21 cellular contexts compared by ENCODE assay signal in genomic region chr3:131655076-131655685, GRCh38.
"Had no signal": no experiment of that assay in that cellular context is flagged by ENCODE, and none has a peak within 500 bp of the region (broad histone marks: within the 10 kb centered on the region; RNA-seq: fewer than 3 reads in every experiment).

No MANE protein-coding gene starts in this region.

- DNase-seq: activated CD4-positive, alpha-beta T cell treated with anti-CD3 and anti-CD28 coated beads for 48 hours; activated CD8-positive, alpha-beta memory T cell treated with anti-CD3 and anti-CD28 coated beads, Interleukin-2, amount 50 U/mL, for 4 hours; activated CD8-positive, alpha-beta T cell treated with anti-CD3 and anti-CD28 coated beads, Interleukin-2, amount 10 ng/mL, durations not matched to agents 7 days and 5 days; activated gamma-delta T cell; activated T-cell treated with anti-CD3 and anti-CD28 coated beads, Interleukin-2, amount 50 U/mL, for 48 hours; amniotic stem cell; central memory CD4-positive, alpha-beta T cell; colonic mucosa; esophagus squamous epithelium; gastrocnemius medialis; heart right ventricle; left lung; mucosa of descending colon; naive thymus-derived CD4-positive, alpha-beta T cell; small intestine; stimulated activated CD4-positive, alpha-beta T cell treated with anti-CD3 and anti-CD28 coated beads, Interleukin-4, amount 100 ng/mL, for 4 hours; stimulated activated CD8-positive, alpha-beta memory T cell treated with anti-CD3 and anti-CD28 coated beads, Interleukin-4, amount 100 ng/mL, for 48 hours; stimulated activated naive CD8-positive, alpha-beta T cell treated with anti-CD3 and anti-CD28 coated beads, Interleukin-15, Interleukin-2, amounts not matched to agents 100 U/mL and 50 U/mL, for 24 hours; T-helper 17 cell; transverse colon had no signal

- H3K4me3 ChIP-seq: colonic mucosa, esophagus squamous epithelium, gastrocnemius medialis, heart right ventricle, left lung, mucosa of descending colon, right atrium auricular region, transverse colon had no signal
